ENCODE assay signal across 8 cellular contexts in the genomic region with DNA sequence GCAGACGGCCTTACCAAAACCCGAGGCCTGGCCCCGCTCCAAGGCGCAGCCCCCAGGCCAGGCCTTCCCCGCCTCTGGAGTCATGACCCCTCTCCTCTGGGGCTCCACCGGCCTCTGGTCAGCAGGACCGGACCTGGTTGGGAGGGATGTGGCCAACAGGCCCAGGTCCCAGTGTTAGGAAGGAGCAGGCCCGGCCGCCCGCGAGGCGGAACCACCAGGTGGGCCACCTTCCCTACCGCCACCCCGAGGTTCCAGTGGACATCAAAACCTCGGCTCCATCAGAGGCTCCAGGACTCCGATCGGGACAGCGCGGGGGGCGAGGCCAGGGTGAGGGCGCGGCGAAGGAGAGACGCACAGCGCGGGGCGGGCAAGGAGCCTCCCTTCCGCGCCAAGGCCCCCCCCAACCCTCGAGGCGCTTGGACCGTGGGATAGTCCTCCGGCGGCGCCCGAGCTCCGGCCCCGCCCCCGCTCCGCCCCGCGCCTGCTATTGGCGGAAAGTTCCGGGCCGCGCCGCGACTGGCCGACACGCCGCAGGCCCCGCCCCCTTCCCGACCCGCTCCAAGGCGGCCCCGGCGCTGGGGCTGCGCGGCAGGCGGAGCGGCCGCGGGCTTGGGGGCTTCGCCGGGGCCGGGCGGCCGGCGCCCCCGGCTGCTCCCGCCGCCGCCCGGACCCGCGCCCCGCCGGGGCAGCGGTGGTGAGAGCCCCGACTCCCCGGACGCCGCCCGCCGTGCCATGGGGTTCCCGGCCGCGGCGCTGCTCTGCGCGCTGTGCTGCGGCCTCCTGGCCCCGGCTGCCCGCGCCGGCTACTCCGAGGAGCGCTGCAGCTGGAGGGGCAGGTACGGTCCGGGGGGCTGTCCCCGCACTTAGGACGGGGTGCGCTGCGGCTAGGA. TPM values are rescaled to one million over a fixed set of nuclear protein-coding genes. Genes with fewer than 3 reads are reported as not detected.
DNase-seq lines count a peak whose midpoint lies in the region; ATAC-seq and TF ChIP-seq lines count a peak whose summit lies in the region.

TSS of gene METRN (plus strand) at position 561 of the 890 bp plus-strand sequence. CDS start at position 733, 172 bp downstream.

- H3K27me3 Mint-ChIP-seq in chondrocyte (ENCODE audit: low read depth): peaks cover 1% of the 10 kb centered on the region

- no peaks in the 10 kb centered on the region for H3K36me3 Mint-ChIP-seq in chondrocyte (ENCODE audit: low read depth)

- H3K4me3 Mint-ChIP-seq in chondrocyte (ENCODE audit: unreplicated experiment): peak within 1 kb of the TSS; percentile 70

- peaks cover 23% of the 10 kb centered on the region for H3K4me1 Mint-ChIP-seq in chondrocyte (ENCODE audit: low read depth)

- peak; percentile 84 for ATAC-seq in HG02798 (IDR thresholded peaks at IDR 0.05; ENCODE audit: poor library complexity, unreplicated experiment)
- ATAC-seq in GM19467 (IDR thresholded peaks at IDR 0.05; ENCODE audit: unreplicated experiment): no peak

- peak within 1 kb of the TSS; percentile 43; the same call in 1 of the 2 replicates for H3K4me3 ChIP-seq in GM08714 (ENCODE audit: low read length)
- H3K4me3 ChIP-seq in kidney epithelial cell (ENCODE audit: low read depth, low read length): peak within 1 kb of the TSS; percentile 55

- peak; percentile 86 for DNase-seq in NCI-H226
- peak; percentile 89 to 90 for DNase-seq in activated CD4-positive, alpha-beta T cell treated with anti-CD3 and anti-CD28 coated beads for 4 hours
- no peak for DNase-seq in chondrocyte (ENCODE audit: low spot score)
- no peak for DNase-seq in kidney epithelial cell (ENCODE audit: low read depth)
- DNase-seq in stimulated activated CD4-positive, alpha-beta T cell treated with anti-CD3 and anti-CD28 coated beads, Interleukin-15, amount 100 ng/mL, for 24 hours: peak; percentile 96

- TF ChIP-seq CTCF in chondrocyte (IDR thresholded peaks at IDR 0.05): peak; percentile 7
- TF ChIP-seq CTCF in kidney epithelial cell (IDR thresholded peaks at IDR 0.05; ENCODE audit: insufficient read depth, low read length, poor library complexity, severe bottlenecking): no peak

- no peaks in the 10 kb centered on the region for H3K36me3 ChIP-seq in kidney epithelial cell (ENCODE audit: control insufficient read depth, insufficient read depth, low read length)

- H3K27ac Mint-ChIP-seq in chondrocyte (ENCODE audit: unreplicated experiment): peak within 1 kb of the TSS; percentile 17

- H3K27me3 ChIP-seq in kidney epithelial cell (ENCODE audit: control insufficient read depth, insufficient read depth, low read length): peaks cover 16% of the 10 kb centered on the region

- no peaks in the 10 kb centered on the region for H3K9me3 Mint-ChIP-seq in chondrocyte (ENCODE audit: low read depth)

RNA-seq across cellular contexts. Expression of gene METRN, which starts in this region (rescaled TPM):
- total RNA-seq in chondrocyte (50.7 to 62.3 TPM (median 58.5 TPM) in 3 replicates), kidney epithelial cell (116 and 161 TPM in 2 replicates)

Comparison
In these comparisons a context has a peak if more than half of its experiments do, and no peak if none do; other contexts are left out.
1. DNase-seq: peak in NCI-H226 (single experiment), activated CD4-positive, alpha-beta T cell treated with anti-CD3 and anti-CD28 coated beads for 4 hours (2 of 2) and stimulated activated CD4-positive, alpha-beta T cell treated with anti-CD3 and anti-CD28 coated beads, Interleukin-15, amount 100 ng/mL, for 24 hours (single experiment); none in chondrocyte (single experiment) and kidney epithelial cell (single experiment).